In genomic region chr12:17322090-17322489, GRCh38 we compare ENCODE assay signal across 35 cellular contexts.
"Had no signal": no experiment of that assay in that cellular context is flagged by ENCODE, and none has a peak within 500 bp of the region (broad histone marks: within the 10 kb centered on the region; RNA-seq: fewer than 3 reads in every experiment).

No MANE protein-coding gene starts in this region.

- H3K27me3 Mint-ChIP-seq: activated CD4-positive, alpha-beta memory T cell treated with anti-CD3 and anti-CD28 coated beads, Interleukin-2, amount 10 ng/mL, durations not matched to agents 7 days and 5 days; activated CD4-positive, alpha-beta T cell treated with anti-CD3 and anti-CD28 coated beads for 36 hours; activated CD4-positive, alpha-beta T cell treated with anti-CD3 and anti-CD28 coated beads, Interleukin-2, amount 10 ng/mL, durations not matched to agents 7 days and 5 days; activated CD8-positive, alpha-beta memory T cell treated with anti-CD3 and anti-CD28 coated beads, Interleukin-2, amount 10 ng/mL, durations not matched to agents 7 days and 5 days; activated naive CD4-positive, alpha-beta T cell treated with anti-CD3 and anti-CD28 coated beads, Interleukin-2, amount 10 ng/mL, durations not matched to agents 7 days and 5 days; activated naive CD4-positive, alpha-beta T cell treated with anti-CD3 and anti-CD28 coated beads, Interleukin-2, amount 50 U/mL, for 24 hours; activated naive CD8-positive, alpha-beta T cell; activated naive CD8-positive, alpha-beta T cell treated with anti-CD3 and anti-CD28 coated beads, Interleukin-2, amount 10 ng/mL, durations not matched to agents 7 days and 5 days; activated naive CD8-positive, alpha-beta T cell treated with anti-CD3 and anti-CD28 coated beads, Interleukin-2, amount 50 U/mL, for 24 hours; activated T-cell treated with anti-CD3 and anti-CD28 coated beads, Interleukin-2, amount 50 U/mL, for 24 hours had no signal

- H3K4me1 ChIP-seq: body of pancreas, breast epithelium had no signal

- ATAC-seq: activated CD4-positive, alpha-beta T cell treated with anti-CD3 and anti-CD28 coated beads for 36 hours; activated CD4-positive, CD25-positive, alpha-beta regulatory T cell treated with anti-CD3 and anti-CD28 coated beads, Interleukin-2, amount 50 U/mL, for 24 hours; activated CD8-positive, alpha-beta memory T cell treated with anti-CD3 and anti-CD28 coated beads, Interleukin-2, amount 10 ng/mL, durations not matched to agents 7 days and 5 days; activated CD8-positive, alpha-beta T cell treated with anti-CD3 and anti-CD28 coated beads, Interleukin-2, amount 10 ng/mL, durations not matched to agents 7 days and 5 days; activated naive CD8-positive, alpha-beta T cell treated with anti-CD3 and anti-CD28 coated beads, Interleukin-2, amount 50 U/mL, for 24 hours; body of pancreas had no signal

- H3K4me3 ChIP-seq: body of pancreas, breast epithelium had no signal

- H3K36me3 Mint-ChIP-seq: activated CD8-positive, alpha-beta memory T cell treated with anti-CD3 and anti-CD28 coated beads, Interleukin-2, amount 10 ng/mL, durations not matched to agents 7 days and 5 days; activated naive CD4-positive, alpha-beta T cell treated with anti-CD3 and anti-CD28 coated beads, Interleukin-2, amount 10 ng/mL, durations not matched to agents 7 days and 5 days; activated naive CD4-positive, alpha-beta T cell treated with anti-CD3 and anti-CD28 coated beads, Interleukin-2, amount 50 U/mL, for 24 hours; activated naive CD8-positive, alpha-beta T cell; activated naive CD8-positive, alpha-beta T cell treated with anti-CD3 and anti-CD28 coated beads, Interleukin-2, amount 10 ng/mL, durations not matched to agents 7 days and 5 days had no signal

- DNase-seq: activated CD4-positive, alpha-beta memory T cell treated with anti-CD3 and anti-CD28 coated beads, Interleukin-2, amount 10 ng/mL, durations not matched to agents 7 days and 5 days; activated CD4-positive, alpha-beta T cell treated with anti-CD3 and anti-CD28 coated beads for 1 hour; activated CD4-positive, alpha-beta T cell treated with anti-CD3 and anti-CD28 coated beads for 36 hours; activated CD4-positive, alpha-beta T cell treated with anti-CD3 and anti-CD28 coated beads for 48 hours; activated CD4-positive, alpha-beta T cell treated with anti-CD3 and anti-CD28 coated beads, Interleukin-2, amount 10 ng/mL, durations not matched to agents 7 days and 5 days; activated CD4-positive, alpha-beta T cell treated with anti-CD3 and anti-CD28 coated beads, Interleukin-2, amount 50 U/mL, for 48 hours; activated CD4-positive, CD25-positive, alpha-beta regulatory T cell; activated CD8-positive, alpha-beta memory T cell treated with anti-CD3 and anti-CD28 coated beads for 24 hours; activated CD8-positive, alpha-beta memory T cell treated with anti-CD3 and anti-CD28 coated beads, Interleukin-2, amount 10 ng/mL, durations not matched to agents 7 days and 5 days; activated CD8-positive, alpha-beta memory T cell treated with anti-CD3 and anti-CD28 coated beads, Interleukin-2, amount 50 U/mL, for 48 hours; activated CD8-positive, alpha-beta T cell treated with anti-CD3 and anti-CD28 coated beads, Interleukin-2, amount 10 ng/mL, durations not matched to agents 7 days and 5 days; activated effector memory CD4-positive, alpha-beta T cell treated with Interleukin-2 at 50 U/mL for 16 hours; activated gamma-delta T cell; activated naive CD4-positive, alpha-beta T cell treated with anti-CD3 and anti-CD28 coated beads, Interleukin-2, amount 10 ng/mL, durations not matched to agents 7 days and 5 days; activated naive CD4-positive, alpha-beta T cell treated with Interleukin-2 at 50 U/mL for 16 hours; activated naive CD8-positive, alpha-beta T cell treated with anti-CD3 and anti-CD28 coated beads, Interleukin-2, amount 10 ng/mL, durations not matched to agents 7 days and 5 days; activated naive CD8-positive, alpha-beta T cell treated with anti-CD3 and anti-CD28 coated beads, Interleukin-2, amount 50 U/mL, for 24 hours; activated T-cell treated with anti-CD3 and anti-CD28 coated beads, Interleukin-2, amount 50 U/mL, for 24 hours; activated T-cell treated with anti-CD3 and anti-CD28 coated beads, Interleukin-2, amount 50 U/mL, for 48 hours; amygdala; anterior cingulate cortex; body of pancreas; brain microvascular endothelial cell; central memory CD4-positive, alpha-beta T cell; T-helper 1 cell; T-helper 2 cell; T-helper 9 cell had no signal

- H3K9me3 ChIP-seq: body of pancreas had no signal

- H3K4me1 Mint-ChIP-seq: activated CD4-positive, alpha-beta memory T cell treated with anti-CD3 and anti-CD28 coated beads, Interleukin-2, amount 10 ng/mL, durations not matched to agents 7 days and 5 days; activated CD4-positive, alpha-beta T cell treated with anti-CD3 and anti-CD28 coated beads for 36 hours; activated CD4-positive, alpha-beta T cell treated with anti-CD3 and anti-CD28 coated beads, Interleukin-2, amount 10 ng/mL, durations not matched to agents 7 days and 5 days; activated CD8-positive, alpha-beta memory T cell treated with anti-CD3 and anti-CD28 coated beads, Interleukin-2, amount 10 ng/mL, durations not matched to agents 7 days and 5 days; activated naive CD4-positive, alpha-beta T cell treated with anti-CD3 and anti-CD28 coated beads, Interleukin-2, amount 10 ng/mL, durations not matched to agents 7 days and 5 days; activated naive CD4-positive, alpha-beta T cell treated with anti-CD3 and anti-CD28 coated beads, Interleukin-2, amount 50 U/mL, for 24 hours; activated naive CD8-positive, alpha-beta T cell treated with anti-CD3 and anti-CD28 coated beads, Interleukin-2, amount 10 ng/mL, durations not matched to agents 7 days and 5 days; activated naive CD8-positive, alpha-beta T cell treated with anti-CD3 and anti-CD28 coated beads, Interleukin-2, amount 50 U/mL, for 24 hours had no signal

- H3K27me3 ChIP-seq: body of pancreas, brain microvascular endothelial cell, breast epithelium had no signal

- H3K36me3 ChIP-seq: brain microvascular endothelial cell, breast epithelium had no signal

- H3K4me3 Mint-ChIP-seq: activated CD4-positive, alpha-beta memory T cell treated with anti-CD3 and anti-CD28 coated beads, Interleukin-2, amount 10 ng/mL, durations not matched to agents 7 days and 5 days; activated CD4-positive, alpha-beta T cell treated with anti-CD3 and anti-CD28 coated beads for 36 hours; activated CD4-positive, alpha-beta T cell treated with anti-CD3 and anti-CD28 coated beads, Interleukin-2, amount 10 ng/mL, durations not matched to agents 7 days and 5 days; activated CD8-positive, alpha-beta memory T cell treated with anti-CD3 and anti-CD28 coated beads, Interleukin-2, amount 10 ng/mL, durations not matched to agents 7 days and 5 days; activated CD8-positive, alpha-beta T cell treated with anti-CD3 and anti-CD28 coated beads, Interleukin-2, amount 10 ng/mL, durations not matched to agents 7 days and 5 days; activated naive CD4-positive, alpha-beta T cell treated with anti-CD3 and anti-CD28 coated beads, Interleukin-2, amount 10 ng/mL, durations not matched to agents 7 days and 5 days; activated naive CD4-positive, alpha-beta T cell treated with anti-CD3 and anti-CD28 coated beads, Interleukin-2, amount 50 U/mL, for 24 hours; activated naive CD8-positive, alpha-beta T cell; activated naive CD8-positive, alpha-beta T cell treated with anti-CD3 and anti-CD28 coated beads, Interleukin-2, amount 10 ng/mL, durations not matched to agents 7 days and 5 days; activated naive CD8-positive, alpha-beta T cell treated with anti-CD3 and anti-CD28 coated beads, Interleukin-2, amount 50 U/mL, for 24 hours; activated T-cell treated with anti-CD3 and anti-CD28 coated beads, Interleukin-2, amount 50 U/mL, for 24 hours; T-helper 1 cell treated with Interleukin-12 subunit alpha and Interleukin-12 subunit beta and Interleukin-4 antibody, amounts not matched to agents 30 μg/mL and 1 μg/mL, for 36 hours; T-helper 2 cell treated with Interferon-gamma antibody and Interleukin-4, amounts not matched to agents 5 μg/mL and 100 μg/mL, for 36 hours had no signal

- H3K27ac ChIP-seq: body of pancreas, brain microvascular endothelial cell, breast epithelium, VCaP had no signal

- H3K27ac Mint-ChIP-seq: activated CD4-positive, alpha-beta memory T cell treated with anti-CD3 and anti-CD28 coated beads, Interleukin-2, amount 10 ng/mL, durations not matched to agents 7 days and 5 days; activated CD4-positive, alpha-beta T cell treated with anti-CD3 and anti-CD28 coated beads for 36 hours; activated CD4-positive, alpha-beta T cell treated with anti-CD3 and anti-CD28 coated beads, Interleukin-2, amount 10 ng/mL, durations not matched to agents 7 days and 5 days; activated CD8-positive, alpha-beta memory T cell treated with anti-CD3 and anti-CD28 coated beads, Interleukin-2, amount 10 ng/mL, durations not matched to agents 7 days and 5 days; activated CD8-positive, alpha-beta T cell treated with anti-CD3 and anti-CD28 coated beads, Interleukin-2, amount 10 ng/mL, durations not matched to agents 7 days and 5 days; activated naive CD4-positive, alpha-beta T cell treated with anti-CD3 and anti-CD28 coated beads, Interleukin-2, amount 10 ng/mL, durations not matched to agents 7 days and 5 days; activated naive CD4-positive, alpha-beta T cell treated with anti-CD3 and anti-CD28 coated beads, Interleukin-2, amount 50 U/mL, for 24 hours; activated naive CD8-positive, alpha-beta T cell; activated naive CD8-positive, alpha-beta T cell treated with anti-CD3 and anti-CD28 coated beads, Interleukin-2, amount 10 ng/mL, durations not matched to agents 7 days and 5 days; activated naive CD8-positive, alpha-beta T cell treated with anti-CD3 and anti-CD28 coated beads, Interleukin-2, amount 50 U/mL, for 24 hours; activated T-cell treated with anti-CD3 and anti-CD28 coated beads, Interleukin-2, amount 50 U/mL, for 24 hours; activated T-helper 2 cell treated with anti-CD3 and anti-CD28 coated beads, Interferon-gamma antibody, Interleukin-2, Interleukin-4, amounts not matched to agents 10 μg/mL and 5 μg/mL and 100 μg/mL, durations not matched to agents 14 hours and 24 hours and 36 hours; T-helper 1 cell treated with Interleukin-12 subunit alpha and Interleukin-12 subunit beta and Interleukin-4 antibody, amounts not matched to agents 30 μg/mL and 1 μg/mL, for 36 hours; T-helper 2 cell treated with Interferon-gamma antibody and Interleukin-4, amounts not matched to agents 5 μg/mL and 100 μg/mL, for 36 hours had no signal
